In genomic region chr1:211680752-211681327, GRCh38 we compare ENCODE assay signal across 8 cellular contexts. TPM values are rescaled to one million over a fixed set of nuclear protein-coding genes. Genes with fewer than 3 reads are reported as not detected.
DNase-seq lines count a peak whose midpoint lies in the region; ATAC-seq lines count a peak whose summit lies in the region.

No MANE protein-coding gene starts in this region.

- ATAC-seq in Right ventricle myocardium inferior (peak; percentile 92), HG02943 (IDR thresholded peaks at IDR 0.05; ENCODE audit: low read depth, unreplicated experiment) (peak; percentile 59), T-cell (replicated peaks in 1 of 4) (peak; percentile 91 to 96 (median 92)), left cardiac atrium (peak; percentile 91 to 93), sciatic nerve (peak; percentile 93)
- ATAC-seq in activated naive CD8-positive, alpha-beta T cell treated with anti-CD3 and anti-CD28 coated beads, Interleukin-2, amount 10 ng/mL, durations not matched to agents 7 days and 5 days (ENCODE audit: low read depth), result peak; percentile 90

- peak overlapping the region; percentile 84 to 94 for H3K27ac Mint-ChIP-seq in T-cell
- H3K27ac Mint-ChIP-seq in activated naive CD8-positive, alpha-beta T cell treated with anti-CD3 and anti-CD28 coated beads, Interleukin-2, amount 10 ng/mL, durations not matched to agents 7 days and 5 days, result peak overlapping the region; percentile 33

- H3K9me3 Mint-ChIP-seq in T-cell, result no peaks in the 10 kb centered on the region
- no peaks in the 10 kb centered on the region for H3K9me3 Mint-ChIP-seq in activated naive CD8-positive, alpha-beta T cell treated with anti-CD3 and anti-CD28 coated beads, Interleukin-2, amount 10 ng/mL, durations not matched to agents 7 days and 5 days

- H3K4me3 Mint-ChIP-seq in T-cell, result peak overlapping the region in 2 of 3 donors; percentile 14 to 40
- H3K4me3 Mint-ChIP-seq in activated naive CD8-positive, alpha-beta T cell treated with anti-CD3 and anti-CD28 coated beads, Interleukin-2, amount 10 ng/mL, durations not matched to agents 7 days and 5 days, result no peak overlapping the region

- H3K4me1 Mint-ChIP-seq in T-cell, result peaks cover 14 to 24% (median 20%) of the 10 kb centered on the region in 3 donors
- peaks cover 9% of the 10 kb centered on the region for H3K4me1 Mint-ChIP-seq in activated naive CD8-positive, alpha-beta T cell treated with anti-CD3 and anti-CD28 coated beads, Interleukin-2, amount 10 ng/mL, durations not matched to agents 7 days and 5 days

- intact Hi-C loops in Right ventricle myocardium inferior (cut with DNase I) (loop anchor here (5.0 kb wide), 2 partner anchors 151 to 776 kb away; partner anchors contain the start of gene LPGAT1), cardiac septum (cut with DNase I) (loop anchor here (5.0 to 10.0 kb wide), 2 partner anchors 356 to 774 kb away; partner anchors contain the start of genes DTL and INTS7), left cardiac atrium (cut with DNase I) (loop anchor here (5.0 to 10.0 kb wide), 2 partner anchors 144 to 776 kb away; no protein-coding TSS in a partner anchor), sciatic nerve (cut with DNase I) (no loop called here)

- CTCF ChIA-PET in T-cell (lab: Charles Lee), result interaction anchor here (0.5 to 2.6 kb wide), 48 partner anchors 10 to 1392 kb away, joined by 3 to 53 read pairs (median 4); partner anchors contain the start of genes DTL (in 2 of the 2) and INTS7 (in 2 of the 2)

- POLR2A ChIA-PET in T-cell (lab: Charles Lee), result interaction anchor here (0.5 to 0.9 kb wide), 6 partner anchors 9 to 1114 kb away, joined by 3 to 7 read pairs (median 3); partner anchors contain the start of gene INTS7 (in 1 of the 2)
- POLR2A ChIA-PET in activated naive CD8-positive, alpha-beta T cell treated with anti-CD3 and anti-CD28 coated beads, Interleukin-2, amount 10 ng/mL, durations not matched to agents 7 days and 5 days (lab: Charles Lee), result interaction anchor here (0.8 to 1.6 kb wide), 4 partner anchors 14 to 775 kb away, joined by 3 to 11 read pairs (median 4); partner anchors contain the start of genes DTL and INTS7

- H3K36me3 Mint-ChIP-seq in T-cell, result no peaks in the 10 kb centered on the region
- no peaks in the 10 kb centered on the region for H3K36me3 Mint-ChIP-seq in activated naive CD8-positive, alpha-beta T cell treated with anti-CD3 and anti-CD28 coated beads, Interleukin-2, amount 10 ng/mL, durations not matched to agents 7 days and 5 days

- H3K27me3 Mint-ChIP-seq in T-cell, result no peaks in the 10 kb centered on the region
- peaks cover 3% of the 10 kb centered on the region for H3K27me3 Mint-ChIP-seq in activated naive CD8-positive, alpha-beta T cell treated with anti-CD3 and anti-CD28 coated beads, Interleukin-2, amount 10 ng/mL, durations not matched to agents 7 days and 5 days

- DNase-seq in Right ventricle myocardium inferior (ENCODE audit: missing footprints), result peak; percentile 74
- no peak for DNase-seq in cardiac septum (ENCODE audit: low spot score)
- peak; percentile 92 for DNase-seq in NCI-H1694 (lab: John Stamatoyannopoulos, UW)
- peak; percentile 30 to 78 (median 70) for DNase-seq in T-cell
- DNase-seq in activated naive CD8-positive, alpha-beta T cell treated with anti-CD3 and anti-CD28 coated beads, Interleukin-2, amount 10 ng/mL, durations not matched to agents 7 days and 5 days, result peak; percentile 60
- peak; percentile 66 for DNase-seq in left cardiac atrium
- peak; percentile 72 for DNase-seq in sciatic nerve (ENCODE audit: low spot score)

RNA-seq across cellular contexts. Expression of gene NEK2, which starts 5.4 kb away (rescaled TPM):
- total RNA-seq in Right ventricle myocardium inferior (0.32 TPM), cardiac septum (not detected), T-cell (under 1 TPM; 0.16 to 0.63 (median 0.37) TPM), left cardiac atrium (under 1 TPM; 0.18 to 0.68 TPM), sciatic nerve (0.49 TPM)
- 10 to 100 TPM; 31.8 to 32.7 TPM for total RNA-seq in activated naive CD8-positive, alpha-beta T cell treated with anti-CD3 and anti-CD28 coated beads, Interleukin-2, amount 10 ng/mL, durations not matched to agents 7 days and 5 days

Comparison
In these comparisons a context has a peak if more than half of its experiments do, and no peak if none do; other contexts are left out.
1. RNA of gene NEK2, which starts 5.4 kb away (total RNA-seq): 31.8 to 32.7 TPM in activated naive CD8-positive, alpha-beta T cell treated with anti-CD3 and anti-CD28 coated beads, Interleukin-2, amount 10 ng/mL, durations not matched to agents 7 days and 5 days; 0.18 to 0.68 TPM in left cardiac atrium, 0.49 TPM in sciatic nerve (single experiment), 0.16 to 0.63 TPM in T-cell, 0.32 TPM in Right ventricle myocardium inferior (single experiment) and not detected in cardiac septum (single experiment); every median in the first group is over 10 times any median in the second.
2. Peak in every context shown above with its lines, with median percentiles within 50 percentile points of each other: ATAC-seq.